Comparison of ENCODE assay signal across 8 cellular contexts in genomic region chr16:12035404-12036147, GRCh38. TPM values are rescaled to one million over a fixed set of nuclear protein-coding genes. Genes with fewer than 3 reads are reported as not detected.
A peak's percentile ranks its signal among the peaks of the same experiment; 100 is the strongest.
DNase-seq lines count a peak whose midpoint lies in the region; ATAC-seq, FAIRE-seq and TF ChIP-seq lines count a peak whose summit lies in the region.
"Not testable (repeated sequence)": the region's sequence is repeated elsewhere in the genome, so short reads cannot be mapped to it uniquely, and the experiment has no call there.

No MANE protein-coding gene starts in this region.

- H3K4me3 Mint-ChIP-seq in Calu3 (ENCODE audit: low read depth, unreplicated experiment); nephron progenitor cell: not testable (repeated sequence)
- H3K4me3 Mint-ChIP-seq in dendritic cell treated with granulocyte-macrophage colony-stimulating factor and Interleukin-4, amounts not matched to agents 40 ng/mL and 50 ng/mL, for 4 days: peak overlapping the region; percentile 49

- ATAC-seq in Right ventricle myocardium inferior: peak; percentile 67

- BruUV-seq in Calu3 (replicated peaks; lab: Mats Ljungman, UMichigan); PC-9 (replicated peaks; lab: Mats Ljungman, UMichigan): not testable (repeated sequence)

- not testable (repeated sequence) for TF ChIP-seq POLR2A in spleen (IDR thresholded peaks at IDR 0.05); thyroid gland (IDR thresholded peaks at IDR 0.05)

- not testable (repeated sequence) for H3K27me3 ChIP-seq in PC-9 (ENCODE audit: insufficient read depth, low read depth); spleen (replicated peaks in 1 of 7); thyroid gland

- not testable (repeated sequence) for H3K9me3 Mint-ChIP-seq in Calu3 (ENCODE audit: low read depth, unreplicated experiment); dendritic cell treated with granulocyte-macrophage colony-stimulating factor and Interleukin-4, amounts not matched to agents 40 ng/mL and 50 ng/mL, for 4 days; nephron progenitor cell

- not testable (repeated sequence) for H4K20me1 ChIP-seq in PC-9 (ENCODE audit: insufficient read depth)

- not testable (repeated sequence) for TF ChIP-seq CTCF in Calu3 (IDR thresholded peaks at IDR 0.05; ENCODE audit: unreplicated experiment); PC-9 (conservative IDR thresholded peaks at IDR 0.05); kidney (IDR thresholded peaks at IDR 0.05; ENCODE audit: borderline replicate concordance, extremely low read depth, insufficient read depth); nephron progenitor cell (IDR thresholded peaks at IDR 0.05); spleen (IDR thresholded peaks at IDR 0.05 in 8 of 11, conservative IDR thresholded peaks at IDR 0.05 in 3 of 11); thyroid gland (IDR thresholded peaks at IDR 0.05)

- POLR2A ChIA-PET in PC-9 (lab: Charles Lee; ENCODE audit: unreplicated experiment): not testable (repeated sequence)

- H3K27ac Mint-ChIP-seq in Calu3 (ENCODE audit: unreplicated experiment) (peak overlapping the region; percentile 33), nephron progenitor cell (peak overlapping the region; percentile 47)
- H3K27ac Mint-ChIP-seq in dendritic cell treated with granulocyte-macrophage colony-stimulating factor and Interleukin-4, amounts not matched to agents 40 ng/mL and 50 ng/mL, for 4 days: peak overlapping the region; percentile 78

- 73 to 85% (median 83%) methylated on average over 5 of the region's 5 CpGs for WGBS in spleen, 5 donors
- 58 to 69% methylated on average over 5 of the region's 5 CpGs for WGBS in thyroid gland, 2 donors

- not testable (repeated sequence) for FAIRE-seq in kidney (lab: Jason Lieb, UNC)

- H3K9ac ChIP-seq in kidney (ENCODE audit: low read length in 2 of 2): not testable (repeated sequence)

- peaks cover 34% of the 10 kb centered on the region for H3K4me1 Mint-ChIP-seq in Calu3 (ENCODE audit: low read depth, unreplicated experiment)
- peaks cover 73% of the 10 kb centered on the region for H3K4me1 Mint-ChIP-seq in dendritic cell treated with granulocyte-macrophage colony-stimulating factor and Interleukin-4, amounts not matched to agents 40 ng/mL and 50 ng/mL, for 4 days (ENCODE audit: low read depth)
- H3K4me1 Mint-ChIP-seq in nephron progenitor cell: peaks cover 26% of the 10 kb centered on the region

- H3F3A ChIP-seq in PC-9 (ENCODE audit: insufficient read depth, low read depth): not testable (repeated sequence)

- CTCF ChIA-PET in Calu3 (lab: Charles Lee): not testable (repeated sequence)
- CTCF ChIA-PET in PC-9 (lab: Charles Lee): interaction anchor here (0.7 kb wide), 1 partner anchor 1638 kb away, joined by 3 read pairs; no protein-coding TSS in a partner anchor

- not testable (repeated sequence) for H3K4me2 ChIP-seq in PC-9

- not testable (repeated sequence) for H3K9me3 ChIP-seq in PC-9 (ENCODE audit: insufficient read depth, low read depth); kidney (ENCODE audit: control insufficient read depth in 1 of 2, low read length in 2 of 2); spleen; thyroid gland

- H3K9me2 ChIP-seq in PC-9 (ENCODE audit: insufficient read depth): not testable (repeated sequence)

- H3K4me3 ChIP-seq in PC-9; kidney (ENCODE audit: low read length in 2 of 2); spleen; thyroid gland (replicated peaks in 1 of 3): not testable (repeated sequence)

- DNase-seq in Calu3; PC-9; Right ventricle myocardium inferior (ENCODE audit: missing footprints); kidney; nephron progenitor cell; spleen: not testable (repeated sequence)
- peak in 1 of 2 donors; percentile 37 for DNase-seq in thyroid gland

- H3K36me3 Mint-ChIP-seq in Calu3 (ENCODE audit: insufficient read depth, unreplicated experiment): peaks cover 16% of the 10 kb centered on the region
- peaks cover 70% of the 10 kb centered on the region for H3K36me3 Mint-ChIP-seq in dendritic cell treated with granulocyte-macrophage colony-stimulating factor and Interleukin-4, amounts not matched to agents 40 ng/mL and 50 ng/mL, for 4 days (ENCODE audit: low read depth)
- H3K36me3 Mint-ChIP-seq in nephron progenitor cell (ENCODE audit: low read depth): not testable (repeated sequence)

- H3K79me2 ChIP-seq in PC-9 (ENCODE audit: low read depth): peaks cover 29% of the 10 kb centered on the region

- intact Hi-C loops in Calu3 (cut with micrococcal nuclease; ENCODE audit: unreplicated experiment); PC-9 (cut with micrococcal nuclease; ENCODE audit: unreplicated experiment); dendritic cell treated with granulocyte-macrophage colony-stimulating factor and Interleukin-4, amounts not matched to agents 40 ng/mL and 50 ng/mL, for 4 days (cut with micrococcal nuclease); Right ventricle myocardium inferior (cut with DNase I); kidney (cut with DNase I); spleen (cut with DNase I; ENCODE audit: low total_unique reads); thyroid gland (cut with DNase I): not testable (repeated sequence)

- not testable (repeated sequence) for H3K36me3 ChIP-seq in PC-9 (ENCODE audit: low read depth); kidney (ENCODE audit: control insufficient read depth in 1 of 2, insufficient read depth in 2 of 2, low read length in 2 of 2); thyroid gland
- peaks cover 0 to 23% (median 0%) of the 10 kb centered on the region in 6 donors for H3K36me3 ChIP-seq in spleen

- not testable (repeated sequence) for H3K27me3 Mint-ChIP-seq in Calu3 (ENCODE audit: unreplicated experiment); dendritic cell treated with granulocyte-macrophage colony-stimulating factor and Interleukin-4, amounts not matched to agents 40 ng/mL and 50 ng/mL, for 4 days; nephron progenitor cell (ENCODE audit: low read depth, poor library complexity)

- H3K4me1 ChIP-seq in PC-9 (replicated peaks; ENCODE audit: insufficient read depth) (peaks cover 21% of the 10 kb centered on the region), kidney (ENCODE audit: control insufficient read depth in 1 of 2, insufficient read depth in 1 of 2, low read depth in 1 of 2, low read length in 2 of 2) (peaks cover 14 to 24% of the 10 kb centered on the region in 2 donors), spleen (peaks cover 0 to 59% (median 14%) of the 10 kb centered on the region in 6 donors), thyroid gland (peaks cover 27 to 45% of the 10 kb centered on the region in 2 donors)

- not testable (repeated sequence) for H2AFZ ChIP-seq in PC-9

- H3K27ac ChIP-seq in PC-9 (peak overlapping the region; percentile 34; the same call in 1 of the 2 replicates), kidney (ENCODE audit: low read depth in 2 of 2, low read length in 2 of 2) (peak overlapping the region; percentile 71 to 77), spleen (peak overlapping the region in 6 of 8 donors; percentile 36 to 84 (median 74)), thyroid gland (peak overlapping the region; percentile 71 to 86 (median 71))

RNA-seq across cellular contexts. Expression of gene SNX29, which starts 59.0 kb away (rescaled TPM):
- total RNA-seq in Calu3 (2022) (18.5 and 18.7 TPM in 2 replicates), PC-9 (2021) (27.2 and 37.9 TPM in 2 replicates), Right ventricle myocardium inferior (11.4 TPM), kidney (107 TPM), spleen (10 to 100 TPM; 42.5 to 91.9 (median 78.5) TPM), thyroid gland (10 to 100 TPM; 20.8 to 51.1 (median 31.5) TPM)
- polyA plus RNA-seq in kidney (ENCODE audit: insufficient read depth, low read depth, low replicate concordance) (14.3 TPM), spleen (1 to 10 TPM; 5.7 to 6.9 (median 6.9) TPM)
